Comparison of ENCODE assay signal across 20 cellular contexts in genomic region chr7:79828866-79829265, GRCh38.
"Had no signal": no experiment of that assay in that cellular context is flagged by ENCODE, and none has a peak within 500 bp of the region (broad histone marks: within the 10 kb centered on the region; RNA-seq: fewer than 3 reads in every experiment).

No MANE protein-coding gene starts in this region.

- DNase-seq: dermis blood vessel endothelial cell; dorsolateral prefrontal cortex; effector CD4-positive, alpha-beta T cell; effector memory CD4-positive, alpha-beta T cell; foreskin melanocyte; heart left ventricle; hypothalamus; immature natural killer cell; left cardiac atrium; left lung; left ventricle myocardium superior; lower lobe of right lung; mesenchymal stem cell; mucosa of descending colon; naive B cell; naive thymus-derived CD8-positive, alpha-beta T cell had no signal

- ATAC-seq: gastroesophageal sphincter; heart left ventricle; left cardiac atrium; left lung; left ventricle myocardium superior; lower lobe of right lung; mucosa of descending colon; naive thymus-derived CD8-positive, alpha-beta T cell had no signal

- H3K4me2 ChIP-seq: hepatocyte had no signal

- H3K79me2 ChIP-seq: hepatocyte had no signal

- H3K9me3 ChIP-seq: esophagus muscularis mucosa, gastroesophageal sphincter, heart left ventricle, left lung, lower lobe of right lung, mucosa of descending colon had no signal

- H3K36me3 ChIP-seq: esophagus muscularis mucosa, gastroesophageal sphincter, heart left ventricle, left lung, lower lobe of right lung had no signal

- H3K4me3 ChIP-seq: coronary artery, dorsolateral prefrontal cortex, esophagus muscularis mucosa, gastroesophageal sphincter, heart left ventricle, hepatocyte, left lung, lower lobe of right lung, mucosa of descending colon had no signal

- H3K27me3 ChIP-seq: dorsolateral prefrontal cortex, esophagus muscularis mucosa, gastroesophageal sphincter, heart left ventricle, hepatocyte, left lung had no signal

- H3K27ac ChIP-seq: coronary artery, dorsolateral prefrontal cortex, esophagus muscularis mucosa, gastroesophageal sphincter, heart left ventricle, hepatocyte, left lung, lower lobe of right lung had no signal

- H2AFZ ChIP-seq: hepatocyte had no signal

- H3K4me1 ChIP-seq: esophagus muscularis mucosa, gastroesophageal sphincter, heart left ventricle, left lung, lower lobe of right lung had no signal
